Comparison of ENCODE assay signal across 8 cellular contexts in the genomic region with DNA sequence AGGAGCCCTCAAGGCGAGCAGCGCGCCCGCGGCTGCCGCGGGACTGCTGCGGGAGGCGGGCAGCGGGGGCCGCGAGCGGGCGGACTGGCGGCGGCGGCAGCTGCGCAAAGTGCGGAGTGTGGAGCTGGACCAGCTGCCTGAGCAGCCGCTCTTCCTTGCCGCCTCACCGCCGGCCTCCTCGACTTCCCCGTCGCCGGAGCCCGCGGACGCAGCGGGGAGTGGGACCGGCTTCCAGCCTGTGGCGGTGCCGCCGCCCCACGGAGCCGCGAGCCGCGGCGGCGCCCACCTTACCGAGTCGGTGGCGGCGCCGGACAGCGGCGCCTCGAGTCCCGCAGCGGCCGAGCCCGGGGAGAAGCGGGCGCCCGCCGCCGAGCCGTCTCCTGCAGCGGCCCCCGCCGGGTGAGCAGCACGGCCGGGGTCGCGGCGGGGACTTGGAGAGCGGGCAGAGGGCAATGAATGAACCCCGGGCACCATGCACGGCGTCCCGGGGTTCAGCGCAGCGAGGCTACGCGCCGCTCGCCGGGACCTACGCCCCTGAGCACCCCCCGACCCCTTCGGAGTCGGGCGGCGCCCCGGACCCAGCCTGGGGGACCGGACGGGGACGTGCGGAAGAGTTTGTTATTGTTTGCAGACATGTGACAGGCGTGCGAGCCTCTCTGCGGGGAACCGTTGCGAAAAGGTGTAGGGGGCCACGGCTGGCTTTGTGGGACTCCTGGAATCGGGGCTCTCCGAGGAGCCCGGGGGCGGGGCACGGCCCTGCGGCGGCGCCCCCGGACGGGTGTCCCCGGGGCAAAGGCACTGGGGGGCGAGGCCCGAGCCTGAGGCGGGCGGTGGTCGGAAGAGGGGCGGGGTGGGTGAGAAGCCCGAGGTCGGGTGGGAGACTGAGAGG.
A peak's percentile ranks its signal among the peaks of the same experiment; 100 is the strongest.
DNase-seq lines count a peak whose midpoint lies in the region; ATAC-seq lines count a peak whose summit lies in the region.

No MANE protein-coding gene starts in this region.

- H3K9me3 Mint-ChIP-seq in dendritic cell treated with granulocyte-macrophage colony-stimulating factor and Interleukin-4, amounts not matched to agents 40 ng/mL and 50 ng/mL, for 4 days = no peaks in the 10 kb centered on the region
- no peaks in the 10 kb centered on the region for H3K9me3 Mint-ChIP-seq in memory B cell

- peaks cover 35% of the 10 kb centered on the region for H3K4me1 Mint-ChIP-seq in dendritic cell treated with granulocyte-macrophage colony-stimulating factor and Interleukin-4, amounts not matched to agents 40 ng/mL and 50 ng/mL, for 4 days (ENCODE audit: low read depth)
- peaks cover 41% of the 10 kb centered on the region for H3K4me1 Mint-ChIP-seq in memory B cell

- ATAC-seq in GM21529 (IDR thresholded peaks at IDR 0.05; ENCODE audit: unreplicated experiment) (peak; percentile 25), memory B cell (ENCODE audit: low read depth) (peak; percentile 10)

- no peaks in the 10 kb centered on the region for H3K27me3 Mint-ChIP-seq in dendritic cell treated with granulocyte-macrophage colony-stimulating factor and Interleukin-4, amounts not matched to agents 40 ng/mL and 50 ng/mL, for 4 days
- H3K27me3 Mint-ChIP-seq in memory B cell = no peaks in the 10 kb centered on the region

- peak; percentile 64 for DNase-seq in EH (ENCODE audit: low read depth)
- DNase-seq in HuH-7 (ENCODE audit: low spot score) = peak; percentile 9
- peak; percentile 62 for DNase-seq in activated CD4-positive, CD25-positive, alpha-beta regulatory T cell treated with anti-CD3 and anti-CD28 coated beads, Interleukin-2, amount 50 U/mL, for 72 hours
- peak; percentile 44 to 58 for DNase-seq in memory B cell (ENCODE audit: low spot score in 2 of 2)
- peak; percentile 64 for DNase-seq in stimulated activated naive CD4-positive, alpha-beta T cell treated with Interleukin-2 at 50 U/mL for 16 hours (lab: John Stamatoyannopoulos, UW)
- no peak for DNase-seq in AML-193 (lab: John Stamatoyannopoulos, UW)

- H3K27ac Mint-ChIP-seq in dendritic cell treated with granulocyte-macrophage colony-stimulating factor and Interleukin-4, amounts not matched to agents 40 ng/mL and 50 ng/mL, for 4 days = peak overlapping the region; percentile 96
- peak overlapping the region; percentile 98 for H3K27ac Mint-ChIP-seq in memory B cell

- intact Hi-C loops in dendritic cell treated with granulocyte-macrophage colony-stimulating factor and Interleukin-4, amounts not matched to agents 40 ng/mL and 50 ng/mL, for 4 days (cut with micrococcal nuclease) = loop anchor here (2.0 to 5.0 kb wide), 3 partner anchors 145 to 399 kb away; no protein-coding TSS in a partner anchor

- peaks cover 22% of the 10 kb centered on the region for H3K36me3 Mint-ChIP-seq in dendritic cell treated with granulocyte-macrophage colony-stimulating factor and Interleukin-4, amounts not matched to agents 40 ng/mL and 50 ng/mL, for 4 days (ENCODE audit: low read depth)
- H3K36me3 Mint-ChIP-seq in memory B cell = peaks cover 9% of the 10 kb centered on the region

- peak overlapping the region; percentile 96 for H3K4me3 Mint-ChIP-seq in dendritic cell treated with granulocyte-macrophage colony-stimulating factor and Interleukin-4, amounts not matched to agents 40 ng/mL and 50 ng/mL, for 4 days
- H3K4me3 Mint-ChIP-seq in memory B cell = peak overlapping the region; percentile 97

Comparison
In these comparisons a context has a peak if more than half of its experiments do, and no peak if none do; other contexts are left out.
1. DNase-seq: peak in EH (single experiment), HuH-7 (single experiment), activated CD4-positive, CD25-positive, alpha-beta regulatory T cell treated with anti-CD3 and anti-CD28 coated beads, Interleukin-2, amount 50 U/mL, for 72 hours (single experiment), memory B cell (2 of 2) and stimulated activated naive CD4-positive, alpha-beta T cell treated with Interleukin-2 at 50 U/mL for 16 hours (single experiment); none in AML-193 (0 of 2).